19 cellular contexts compared by ENCODE assay signal in the genomic region with DNA sequence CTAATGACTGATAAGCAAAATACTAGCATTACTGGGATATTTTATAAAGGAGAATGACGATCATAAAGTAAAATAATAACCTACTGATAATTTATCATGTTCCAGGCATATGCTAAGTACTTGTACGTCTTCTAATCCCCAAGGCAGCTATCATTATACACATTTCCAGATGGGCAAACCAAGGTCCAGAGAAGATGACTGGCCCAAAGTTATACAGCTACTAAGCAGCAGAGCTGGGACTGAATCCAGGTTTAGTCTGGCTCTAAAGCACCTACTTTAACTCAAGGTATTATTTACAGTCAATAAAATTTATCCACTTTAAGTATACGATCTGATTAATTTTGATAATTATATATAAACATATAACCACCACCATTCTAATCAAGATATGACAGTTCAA.
"Had no signal": no experiment of that assay in that cellular context is flagged by ENCODE, and none has a peak within 500 bp of the region (broad histone marks: within the 10 kb centered on the region; RNA-seq: fewer than 3 reads in every experiment).

No MANE protein-coding gene starts in this region.

- H3K36me3 ChIP-seq: cardiac muscle cell, prostate gland had no signal

- H3K4me1 ChIP-seq: body of pancreas, prostate gland, suprapubic skin, transverse colon had no signal

- DNase-seq: activated CD4-positive, alpha-beta T cell treated with anti-CD3 and anti-CD28 coated beads, Interleukin-2, amount 10 ng/mL, durations not matched to agents 7 days and 5 days; activated CD4-positive, CD25-positive, alpha-beta regulatory T cell treated with anti-CD3 and anti-CD28 coated beads, Interleukin-2, amount 50 U/mL, for 72 hours; activated CD8-positive, alpha-beta memory T cell treated with anti-CD3 and anti-CD28 coated beads, Interleukin-2, amount 10 ng/mL, durations not matched to agents 7 days and 5 days; activated CD8-positive, alpha-beta T cell treated with anti-CD3 and anti-CD28 coated beads for 36 hours; activated gamma-delta T cell treated with Interleukin-2 at 50 U/mL for 16 hours; activated T-cell treated with anti-CD3 and anti-CD28 coated beads for 4 hours; anterior cingulate cortex; body of pancreas; heart left ventricle; islet precursor cell; left cardiac atrium; midbrain; natural killer cell; transverse colon had no signal

- ATAC-seq: activated CD8-positive, alpha-beta memory T cell treated with anti-CD3 and anti-CD28 coated beads, Interleukin-2, amount 10 ng/mL, durations not matched to agents 7 days and 5 days; activated CD8-positive, alpha-beta T cell treated with anti-CD3 and anti-CD28 coated beads for 36 hours; body of pancreas; heart left ventricle; left cardiac atrium; natural killer cell had no signal

- H3K4me3 ChIP-seq: body of pancreas, cardiac muscle cell, heart left ventricle, prostate gland, suprapubic skin, transverse colon had no signal

- H3K27ac ChIP-seq: body of pancreas, cardiac muscle cell, epithelial cell of prostate, heart left ventricle, prostate gland, suprapubic skin, transverse colon, VCaP had no signal

- H3K27me3 ChIP-seq: body of pancreas, cardiac muscle cell, heart left ventricle, suprapubic skin, transverse colon had no signal

- H3K9me3 ChIP-seq: prostate gland had no signal
